Comparison of ENCODE assay signal across 12 cellular contexts in genomic region chr4:138775890-138776289, GRCh38.
DNase-seq lines count a peak whose midpoint lies in the region; ATAC-seq and TF ChIP-seq lines count a peak whose summit lies in the region.
"Had no signal": no experiment of that assay in that cellular context is flagged by ENCODE, and none has a peak within 500 bp of the region (broad histone marks: within the 10 kb centered on the region; RNA-seq: fewer than 3 reads in every experiment).

No MANE protein-coding gene starts in this region.

- CTCF ChIA-PET in GM10248 (lab: Yijun Ruan, JAX) (interaction anchor here (1.1 kb wide), 1 partner anchor 9 kb away, joined by 3 read pairs; no protein-coding TSS in a partner anchor), PC-3 (lab: Charles Lee) (no interaction called here)

- no peak overlapping the region for H3K4me3 ChIP-seq in PC-3 (ENCODE audit: low read length)
- no peak overlapping the region for H3K4me3 ChIP-seq in BE2C (ENCODE audit: low read depth, low read length)
- H3K4me3 ChIP-seq: BLaER1 had no signal

- H3F3A ChIP-seq in PC-3 (ENCODE audit: low read length, unreplicated experiment), result no peaks in the 10 kb centered on the region

- no peaks in the 10 kb centered on the region for H3K9me2 ChIP-seq in PC-3 (replicated peaks; ENCODE audit: low read length)

- H4K20me1 ChIP-seq in PC-3 (ENCODE audit: low read length), result no peaks in the 10 kb centered on the region
- H4K20me1 ChIP-seq: BLaER1 had no signal

- H3K4me2 ChIP-seq in PC-3 (ENCODE audit: low read length), result no peak overlapping the region
- H3K4me2 ChIP-seq: BLaER1 had no signal

- H3K27ac ChIP-seq in PC-3 (ENCODE audit: low read length), result no peak overlapping the region
- H3K27ac ChIP-seq: BLaER1 had no signal

- peak; percentile 93 for ATAC-seq in GM21723 (IDR thresholded peaks at IDR 0.05; ENCODE audit: unreplicated experiment)
- no peak for ATAC-seq in PC-3

- no peak overlapping the region for H2AFZ ChIP-seq in PC-3 (ENCODE audit: low read length)

- no peak overlapping the region for H3K9ac ChIP-seq in PC-3 (ENCODE audit: low read length)
- H3K9ac ChIP-seq: BLaER1 had no signal

- no peaks in the 10 kb centered on the region for H3K4me1 ChIP-seq in PC-3 (ENCODE audit: insufficient read depth, low read length)
- H3K4me1 ChIP-seq in BE2C, result no peaks in the 10 kb centered on the region

- peak; percentile 18 for DNase-seq in GM10248 (ENCODE audit: extremely low spot score)
- DNase-seq in Kasumi-1 (lab: John Stamatoyannopoulos, UW), result peak; percentile 56 to 70
- DNase-seq in iPS-NIHi7 (ENCODE audit: extremely low spot score), result peak; percentile 16
- no peak for DNase-seq in middle frontal gyrus (ENCODE audit: extremely low spot score, low spot score)
- no peak for DNase-seq in PC-3
- no peak for DNase-seq in NCI-H1436 (lab: John Stamatoyannopoulos, UW)
- DNase-seq in BE2C, result no peak
- DNase-seq: effector memory CD4-positive, alpha-beta T cell; H9; NCI-H82 had no signal

- no TSS peak for BruUV-seq in PC-3 (replicated peaks; lab: Mats Ljungman, UMichigan)

- intact Hi-C loops in PC-3 (cut with micrococcal nuclease), result no loop called here

- H3K36me3 ChIP-seq in PC-3 (ENCODE audit: low read depth, low read length) (no peaks in the 10 kb centered on the region), BE2C (no peaks in the 10 kb centered on the region)
- H3K36me3 ChIP-seq: BLaER1 had no signal

- TF ChIP-seq CTCF in GM10248 (IDR thresholded peaks at IDR 0.05; ENCODE audit: control extremely low read depth, extremely low read depth, low read depth, missing control alignments) (no peak), PC-3 (conservative IDR thresholded peaks at IDR 0.05; ENCODE audit: low read depth, low read length) (no peak), BE2C (IDR thresholded peaks at IDR 0.05; ENCODE audit: low read depth, low read length) (no peak)

- H3K9me3 ChIP-seq in PC-3 (ENCODE audit: low read length) (no peaks in the 10 kb centered on the region), BE2C (no peaks in the 10 kb centered on the region)
- H3K9me3 ChIP-seq: BLaER1 had no signal

- POLR2A ChIA-PET in GM10248 (lab: Yijun Ruan, JAX) (no interaction called here), PC-3 (lab: Charles Lee; ENCODE audit: unreplicated experiment) (no interaction called here)

- H3K27me3 ChIP-seq in PC-3 (ENCODE audit: low read length) (peaks cover 19% of the 10 kb centered on the region), BE2C (no peaks in the 10 kb centered on the region)
- H3K27me3 ChIP-seq: BLaER1 had no signal

- H3K79me2 ChIP-seq in PC-3 (ENCODE audit: low read length), result no peaks in the 10 kb centered on the region

Comparison
In these comparisons a context has a peak if more than half of its experiments do, and no peak if none do; other contexts are left out.
1. DNase-seq: peak in GM10248 (single experiment), Kasumi-1 (2 of 2) and iPS-NIHi7 (single experiment); none in middle frontal gyrus (single experiment), PC-3 (single experiment), NCI-H1436 (single experiment) and BE2C (single experiment).